Comparison of ENCODE assay signal across 8 cellular contexts in the genomic region with DNA sequence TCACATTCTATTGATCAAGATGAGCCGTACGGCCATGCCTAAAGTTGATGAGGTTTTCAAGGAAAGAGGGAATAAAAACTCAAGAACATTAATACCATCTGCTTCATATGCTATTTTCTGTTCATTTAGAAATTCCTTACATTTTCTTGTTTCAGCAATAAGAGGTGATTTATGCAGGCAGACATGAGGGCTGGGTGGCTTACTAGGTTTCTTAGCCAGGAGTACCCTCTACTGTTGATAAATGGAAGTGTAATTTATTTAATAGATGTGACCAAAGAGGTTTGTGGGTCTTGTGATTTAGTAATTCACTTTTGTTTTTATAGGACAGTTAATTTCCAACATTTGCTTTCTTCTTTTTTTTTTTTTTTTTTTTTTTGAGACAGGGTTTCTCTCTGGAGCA. TPM values are rescaled to one million over a fixed set of nuclear protein-coding genes. Genes with fewer than 3 reads are reported as not detected.
DNase-seq lines count a peak whose midpoint lies in the region; ATAC-seq and TF ChIP-seq lines count a peak whose summit lies in the region.

No MANE protein-coding gene starts in this region.

- H3K36me3 ChIP-seq in adipocyte (ENCODE audit: control insufficient read depth, insufficient read depth, low read length, severe bottlenecking) (no peaks in the 10 kb centered on the region), kidney epithelial cell (ENCODE audit: control insufficient read depth, insufficient read depth, low read length) (no peaks in the 10 kb centered on the region)

- TF ChIP-seq CTCF in C4-2B (conservative IDR thresholded peaks at IDR 0.05) (peak; percentile 70), GM12875 (IDR thresholded peaks at IDR 0.05; ENCODE audit: borderline replicate concordance, insufficient read depth, low read depth, low read length) (peak; percentile 20; the same call in 1 of the 2 replicates), kidney epithelial cell (IDR thresholded peaks at IDR 0.05; ENCODE audit: insufficient read depth, low read length, poor library complexity, severe bottlenecking) (peak; percentile 37)

- H3K9ac ChIP-seq in adipocyte (ENCODE audit: low read length) = no peak overlapping the region

- H3K4me1 ChIP-seq in adipocyte (ENCODE audit: control insufficient read depth, insufficient read depth, low read length) = no peaks in the 10 kb centered on the region

- H3K4me3 ChIP-seq in GM12875 (ENCODE audit: low read depth, low read length) (no peak overlapping the region), adipocyte (ENCODE audit: low read length) (no peak overlapping the region), kidney epithelial cell (ENCODE audit: low read depth, low read length) (no peak overlapping the region)

- no peak for ATAC-seq in HG02885 (IDR thresholded peaks at IDR 0.05; ENCODE audit: poor library complexity, unreplicated experiment)

- H3K27me3 ChIP-seq in adipocyte (replicated peaks; ENCODE audit: control insufficient read depth, insufficient read depth, low read length) (no peaks in the 10 kb centered on the region), kidney epithelial cell (ENCODE audit: control insufficient read depth, insufficient read depth, low read length) (no peaks in the 10 kb centered on the region)

- DNase-seq in NCI-H2029 treated with DMSO at 0.1 percent for 48 hours (lab: John Stamatoyannopoulos, UW) (peak; percentile 34), adipocyte (ENCODE audit: low read depth) (peak; percentile 71), kidney epithelial cell (ENCODE audit: low read depth) (no peak), NCI-H1048 (lab: John Stamatoyannopoulos, UW) (no peak), mesenteric fat pad (ENCODE audit: low spot score) (no peak)

- no peak overlapping the region for H3K27ac ChIP-seq in C4-2B

- peaks cover 6% of the 10 kb centered on the region for H3K9me3 ChIP-seq in adipocyte (ENCODE audit: control insufficient read depth, low read length)

RNA-seq across cellular contexts. Expression of a gene that starts 6.4 kb away (rescaled TPM):
- total RNA-seq in kidney epithelial cell (not detected in 2 replicates), mesenteric fat pad (not detected)

RNA-seq across cellular contexts. Expression of a gene that starts 35.6 kb away (rescaled TPM):
- total RNA-seq in kidney epithelial cell (7.7 and 9.3 TPM in 2 replicates), mesenteric fat pad (85.1 TPM)

RNA-seq across cellular contexts. Expression of a gene that starts 45.3 kb away (rescaled TPM):
- total RNA-seq in kidney epithelial cell (14.9 and 19.0 TPM in 2 replicates), mesenteric fat pad (32.8 TPM)

Comparison
In these comparisons a context has a peak if more than half of its experiments do, and no peak if none do; other contexts are left out.
1. CTCF ChIP-seq: peak in every context shown above with its lines; median percentile 70 in C4-2B; 37 in kidney epithelial cell; 20 in GM12875.
2. DNase-seq: peak in NCI-H2029 treated with DMSO at 0.1 percent for 48 hours (single experiment) and adipocyte (single experiment); none in kidney epithelial cell (single experiment), NCI-H1048 (single experiment) and mesenteric fat pad (single experiment).